8 cellular contexts compared by ENCODE assay signal in genomic region chr19:32691291-32691951, GRCh38. TPM values are rescaled to one million over a fixed set of nuclear protein-coding genes. Genes with fewer than 3 reads are reported as not detected.
DNase-seq lines count a peak whose midpoint lies in the region; ATAC-seq and TF ChIP-seq lines count a peak whose summit lies in the region.

Gene NUDT19 (plus strand): TSS chr19:32691821. CDS start chr19:32691961, 140 bp downstream.

- in situ Hi-C loops in GM18951 (cut with MboI; ENCODE audit: low sequenced_read_pairs, unreplicated experiment), result no loop called here

- ATAC-seq in HG03159 (IDR thresholded peaks at IDR 0.05; ENCODE audit: unreplicated experiment), result peak; percentile 90
- ATAC-seq in activated CD4-positive, CD25-positive, alpha-beta regulatory T cell treated with anti-CD3 and anti-CD28 coated beads, Interleukin-2, amount 50 U/mL, for 24 hours, result peak; percentile 80 to 87

- DNase-seq in AG09309 (ENCODE audit: low read depth) (peak; percentile 35), NCI-H2227 (lab: John Stamatoyannopoulos, UW; ENCODE audit: unreplicated experiment) (peak; percentile 98), cerebellum (ENCODE audit: low spot score) (peak; percentile 70), kidney tubule cell (ENCODE audit: low spot score) (peak; percentile 91)
- DNase-seq in stimulated activated CD4-positive, alpha-beta T cell treated with anti-CD3 and anti-CD28 coated beads, Interleukin-1b, Interleukin-23, amount 100 ng/mL, for 24 hours (ENCODE audit: low read depth in 4 of 4, low spot score in 1 of 4), result peak in 3 of 4 experiments; percentile 48 to 81 (median 76)

- no peak for TF ChIP-seq CTCF in AG09309 (IDR thresholded peaks at IDR 0.05; ENCODE audit: control insufficient read depth, insufficient read depth, low read depth, low read length, missing control alignments)

- TF ChIP-seq POLR2A in GM18951 (IDR thresholded peaks at IDR 0.05; ENCODE audit: extremely low read depth, insufficient read depth, insufficient read length), result peak; percentile 85

- H3K4me3 ChIP-seq in AG09309 (ENCODE audit: control insufficient read depth, low read depth, low read length), result peak within 1 kb of the TSS; percentile 82

RNA-seq across cellular contexts. Expression of gene NUDT19, which starts in this region (rescaled TPM):
- 4.4 TPM for total RNA-seq in cerebellum

Comparison
In these comparisons a context has a peak if more than half of its experiments do, and no peak if none do; other contexts are left out.
1. Peak in every context shown above with its lines: DNase-seq, ATAC-seq and H3K4me3 ChIP-seq.
2. DNase-seq: peak in every context shown above with its lines; median percentile 98 in NCI-H2227; 91 in kidney tubule cell; 76 in stimulated activated CD4-positive, alpha-beta T cell treated with anti-CD3 and anti-CD28 coated beads, Interleukin-1b, Interleukin-23, amount 100 ng/mL, for 24 hours; 70 in cerebellum; 35 in AG09309.